ENCODE assay signal across 1 cellular context in genomic region chr3:184889312-184889904, GRCh38.
TF ChIP-seq lines count a peak whose summit lies in the region.

No MANE protein-coding gene starts in this region.

TF ChIP-seq in GM23338, 12 proteins besides CTCF, POLR2A, EP300 and RAD21 (continued from another document):
- TF ChIP-seq, protein P1, sequence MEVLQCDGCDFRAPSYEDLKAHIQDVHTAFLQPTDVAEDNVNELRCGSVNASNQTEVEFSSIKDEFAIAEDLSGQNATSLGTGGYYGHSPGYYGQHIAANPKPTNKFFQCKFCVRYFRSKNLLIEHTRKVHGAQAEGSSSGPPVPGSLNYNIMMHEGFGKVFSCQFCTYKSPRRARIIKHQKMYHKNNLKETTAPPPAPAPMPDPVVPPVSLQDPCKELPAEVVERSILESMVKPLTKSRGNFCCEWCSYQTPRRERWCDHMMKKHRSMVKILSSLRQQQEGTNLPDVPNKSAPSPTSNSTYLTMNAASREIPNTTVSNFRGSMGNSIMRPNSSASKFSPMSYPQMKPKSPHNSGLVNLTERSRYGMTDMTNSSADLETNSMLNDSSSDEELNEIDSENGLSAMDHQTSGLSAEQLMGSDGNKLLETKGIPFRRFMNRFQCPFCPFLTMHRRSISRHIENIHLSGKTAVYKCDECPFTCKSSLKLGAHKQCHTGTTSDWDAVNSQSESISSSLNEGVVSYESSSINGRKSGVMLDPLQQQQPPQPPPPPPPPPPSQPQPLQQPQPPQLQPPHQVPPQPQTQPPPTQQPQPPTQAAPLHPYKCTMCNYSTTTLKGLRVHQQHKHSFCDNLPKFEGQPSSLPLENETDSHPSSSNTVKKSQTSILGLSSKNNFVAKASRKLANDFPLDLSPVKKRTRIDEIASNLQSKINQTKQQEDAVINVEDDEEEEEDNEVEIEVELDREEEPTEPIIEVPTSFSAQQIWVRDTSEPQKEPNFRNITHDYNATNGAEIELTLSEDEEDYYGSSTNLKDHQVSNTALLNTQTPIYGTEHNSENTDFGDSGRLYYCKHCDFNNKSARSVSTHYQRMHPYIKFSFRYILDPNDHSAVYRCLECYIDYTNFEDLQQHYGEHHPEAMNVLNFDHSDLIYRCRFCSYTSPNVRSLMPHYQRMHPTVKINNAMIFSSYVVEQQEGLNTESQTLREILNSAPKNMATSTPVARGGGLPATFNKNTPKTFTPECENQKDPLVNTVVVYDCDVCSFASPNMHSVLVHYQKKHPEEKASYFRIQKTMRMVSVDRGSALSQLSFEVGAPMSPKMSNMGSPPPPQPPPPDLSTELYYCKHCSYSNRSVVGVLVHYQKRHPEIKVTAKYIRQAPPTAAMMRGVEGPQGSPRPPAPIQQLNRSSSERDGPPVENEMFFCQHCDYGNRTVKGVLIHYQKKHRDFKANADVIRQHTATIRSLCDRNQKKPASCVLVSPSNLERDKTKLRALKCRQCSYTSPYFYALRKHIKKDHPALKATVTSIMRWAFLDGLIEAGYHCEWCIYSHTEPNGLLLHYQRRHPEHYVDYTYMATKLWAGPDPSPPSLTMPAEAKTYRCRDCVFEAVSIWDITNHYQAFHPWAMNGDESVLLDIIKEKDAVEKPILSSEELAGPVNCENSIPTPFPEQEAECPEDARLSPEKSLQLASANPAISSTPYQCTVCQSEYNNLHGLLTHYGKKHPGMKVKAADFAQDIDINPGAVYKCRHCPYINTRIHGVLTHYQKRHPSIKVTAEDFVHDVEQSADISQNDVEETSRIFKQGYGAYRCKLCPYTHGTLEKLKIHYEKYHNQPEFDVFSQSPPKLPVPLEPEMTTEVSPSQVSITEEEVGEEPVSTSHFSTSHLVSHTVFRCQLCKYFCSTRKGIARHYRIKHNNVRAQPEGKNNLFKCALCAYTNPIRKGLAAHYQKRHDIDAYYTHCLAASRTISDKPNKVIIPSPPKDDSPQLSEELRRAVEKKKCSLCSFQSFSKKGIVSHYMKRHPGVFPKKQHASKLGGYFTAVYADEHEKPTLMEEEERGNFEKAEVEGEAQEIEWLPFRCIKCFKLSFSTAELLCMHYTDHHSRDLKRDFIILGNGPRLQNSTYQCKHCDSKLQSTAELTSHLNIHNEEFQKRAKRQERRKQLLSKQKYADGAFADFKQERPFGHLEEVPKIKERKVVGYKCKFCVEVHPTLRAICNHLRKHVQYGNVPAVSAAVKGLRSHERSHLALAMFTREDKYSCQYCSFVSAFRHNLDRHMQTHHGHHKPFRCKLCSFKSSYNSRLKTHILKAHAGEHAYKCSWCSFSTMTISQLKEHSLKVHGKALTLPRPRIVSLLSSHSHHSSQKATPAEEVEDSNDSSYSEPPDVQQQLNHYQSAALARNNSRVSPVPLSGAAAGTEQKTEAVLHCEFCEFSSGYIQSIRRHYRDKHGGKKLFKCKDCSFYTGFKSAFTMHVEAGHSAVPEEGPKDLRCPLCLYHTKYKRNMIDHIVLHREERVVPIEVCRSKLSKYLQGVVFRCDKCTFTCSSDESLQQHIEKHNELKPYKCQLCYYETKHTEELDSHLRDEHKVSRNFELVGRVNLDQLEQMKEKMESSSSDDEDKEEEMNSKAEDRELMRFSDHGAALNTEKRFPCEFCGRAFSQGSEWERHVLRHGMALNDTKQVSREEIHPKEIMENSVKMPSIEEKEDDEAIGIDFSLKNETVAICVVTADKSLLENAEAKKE (CRISPR knock-in tag; IDR thresholded peaks at IDR 0.05), result no peak
- no peak for TF ChIP-seq STAT1 (IDR thresholded peaks at IDR 0.05; ENCODE audit: unreplicated experiment)
- no peak for TF ChIP-seq NANOG (IDR thresholded peaks at IDR 0.05; ENCODE audit: borderline replicate concordance)
TF ChIP-seq in GM23338: peak in this region for 0.
